In genomic region chr19:10815969-10816635, GRCh38 we compare ENCODE assay signal across 2 cellular contexts.
TF ChIP-seq lines count a peak whose summit lies in the region.

No MANE protein-coding gene starts in this region.

TF ChIP-seq in K562, 482 proteins besides CTCF, POLR2A, EP300 and RAD21:
- no peak for TF ChIP-seq HDAC3 (IDR thresholded peaks at IDR 0.05; ENCODE audit: borderline replicate concordance, partially characterized antibody)
- peak; percentile 42 for TF ChIP-seq POLR2G (IDR thresholded peaks at IDR 0.05; ENCODE audit: low read depth, low read length)

TF ChIP-seq in HEK293T, 16 proteins besides CTCF, POLR2A, EP300 and RAD21:
- TF ChIP-seq, protein P1, sequence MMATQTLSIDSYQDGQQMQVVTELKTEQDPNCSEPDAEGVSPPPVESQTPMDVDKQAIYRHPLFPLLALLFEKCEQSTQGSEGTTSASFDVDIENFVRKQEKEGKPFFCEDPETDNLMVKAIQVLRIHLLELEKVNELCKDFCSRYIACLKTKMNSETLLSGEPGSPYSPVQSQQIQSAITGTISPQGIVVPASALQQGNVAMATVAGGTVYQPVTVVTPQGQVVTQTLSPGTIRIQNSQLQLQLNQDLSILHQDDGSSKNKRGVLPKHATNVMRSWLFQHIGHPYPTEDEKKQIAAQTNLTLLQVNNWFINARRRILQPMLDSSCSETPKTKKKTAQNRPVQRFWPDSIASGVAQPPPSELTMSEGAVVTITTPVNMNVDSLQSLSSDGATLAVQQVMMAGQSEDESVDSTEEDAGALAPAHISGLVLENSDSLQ (IDR thresholded peaks at IDR 0.05), result no peak
- TF ChIP-seq ARNT (IDR thresholded peaks at IDR 0.05) (no peak), ZNF384 (IDR thresholded peaks at IDR 0.05) (no peak), BHLHE40 (IDR thresholded peaks at IDR 0.05; ENCODE audit: borderline replicate concordance) (no peak), FOXA1 (IDR thresholded peaks at IDR 0.05) (no peak), LEF1 (IDR thresholded peaks at IDR 0.05; ENCODE audit: borderline replicate concordance) (no peak), FOXK2 (IDR thresholded peaks at IDR 0.05) (no peak), ELF4 (IDR thresholded peaks at IDR 0.05) (no peak), HDGF (IDR thresholded peaks at IDR 0.05; ENCODE audit: borderline replicate concordance) (no peak), NFRKB (IDR thresholded peaks at IDR 0.05) (no peak), SUZ12 (IDR thresholded peaks at IDR 0.05) (no peak), SP1 (IDR thresholded peaks at IDR 0.05) (no peak), CTBP1 (IDR thresholded peaks at IDR 0.05; ENCODE audit: borderline replicate concordance) (no peak), TARDBP (IDR thresholded peaks at IDR 0.05) (no peak)
TF ChIP-seq in HEK293T: peak in this region for 0.
